In genomic region chr11:72826942-72827480, GRCh38 we compare ENCODE assay signal across 15 cellular contexts. TPM values are rescaled to one million over a fixed set of nuclear protein-coding genes. Genes with fewer than 3 reads are reported as not detected.
DNase-seq lines count a peak whose midpoint lies in the region; ATAC-seq and TF ChIP-seq lines count a peak whose summit lies in the region.
"Had no signal": no experiment of that assay in that cellular context is flagged by ENCODE, and none has a peak within 500 bp of the region (broad histone marks: within the 10 kb centered on the region; RNA-seq: fewer than 3 reads in every experiment).

No MANE protein-coding gene starts in this region.

- H3K36me3 ChIP-seq in subcutaneous abdominal adipose tissue (ENCODE audit: control insufficient read depth in 5 of 5, insufficient read depth in 5 of 5, low read length in 5 of 5) (peaks cover 0 to 37% (median 3%) of the 10 kb centered on the region in 5 donors), prostate gland (no peaks in the 10 kb centered on the region)
- H3K36me3 ChIP-seq: pancreas had no signal

- TF ChIP-seq CTCF in prostate gland (IDR thresholded peaks at IDR 0.05): no peak

- H3K36me3 Mint-ChIP-seq in activated T-cell treated with anti-CD3 and anti-CD28 coated beads, Interleukin-2, amount 50 U/mL, for 72 hours (ENCODE audit: insufficient read depth in 2 of 2): peaks cover 3 to 8% of the 10 kb centered on the region in 2 donors
- H3K36me3 Mint-ChIP-seq in activated CD4-positive, alpha-beta memory T cell treated with anti-CD3 and anti-CD28 coated beads, Interleukin-2, amount 10 ng/mL, durations not matched to agents 7 days and 5 days (ENCODE audit: low read depth): peaks cover 65% of the 10 kb centered on the region
- peaks cover 11% of the 10 kb centered on the region for H3K36me3 Mint-ChIP-seq in memory B cell

- peaks cover 21% of the 10 kb centered on the region for H3K4me1 Mint-ChIP-seq in activated T-cell treated with anti-CD3 and anti-CD28 coated beads, Interleukin-2, amount 50 U/mL, for 72 hours (ENCODE audit: low read depth)
- H3K4me1 Mint-ChIP-seq in activated CD4-positive, alpha-beta memory T cell treated with anti-CD3 and anti-CD28 coated beads, Interleukin-2, amount 10 ng/mL, durations not matched to agents 7 days and 5 days: peaks cover 24% of the 10 kb centered on the region
- peaks cover 44% of the 10 kb centered on the region for H3K4me1 Mint-ChIP-seq in memory B cell

- H3K4me3 ChIP-seq in subcutaneous abdominal adipose tissue (ENCODE audit: low read depth in 1 of 5, low read length in 5 of 5): no peak overlapping the region
- no peak overlapping the region for H3K4me3 ChIP-seq in prostate gland
- H3K4me3 ChIP-seq: pancreas had no signal

- intact Hi-C loops in prostate gland (cut with DNase I): no loop called here

- no peaks in the 10 kb centered on the region for H3K9me3 ChIP-seq in subcutaneous abdominal adipose tissue (ENCODE audit: control insufficient read depth in 5 of 5, low read length in 5 of 5)
- H3K9me3 ChIP-seq in prostate gland: no peaks in the 10 kb centered on the region
- H3K9me3 ChIP-seq: pancreas had no signal

- H3K27ac Mint-ChIP-seq in activated T-cell treated with anti-CD3 and anti-CD28 coated beads, Interleukin-2, amount 50 U/mL, for 72 hours: peak overlapping the region; percentile 21
- peak overlapping the region; percentile 76 for H3K27ac Mint-ChIP-seq in activated CD4-positive, alpha-beta memory T cell treated with anti-CD3 and anti-CD28 coated beads, Interleukin-2, amount 10 ng/mL, durations not matched to agents 7 days and 5 days
- peak overlapping the region; percentile 70 for H3K27ac Mint-ChIP-seq in memory B cell
- H3K27ac Mint-ChIP-seq: stimulated activated naive CD8-positive, alpha-beta T cell treated with anti-CD3 and anti-CD28 coated beads, Interleukin-15, Interleukin-2, amounts not matched to agents 100 ng/mL and 50 ng/mL, for 24 hours had no signal

- no peaks in the 10 kb centered on the region for H3K27me3 ChIP-seq in subcutaneous abdominal adipose tissue (ENCODE audit: control insufficient read depth in 5 of 5, insufficient read depth in 4 of 5, low read length in 5 of 5)
- H3K27me3 ChIP-seq in prostate gland (replicated peaks; ENCODE audit: insufficient read depth): no peaks in the 10 kb centered on the region
- H3K27me3 ChIP-seq: pancreas had no signal

- WGBS in prostate gland: 87% methylated on average over 8 of the region's 8 CpGs

- H3K4me3 Mint-ChIP-seq in activated T-cell treated with anti-CD3 and anti-CD28 coated beads, Interleukin-2, amount 50 U/mL, for 72 hours: no peak overlapping the region
- no peak overlapping the region for H3K4me3 Mint-ChIP-seq in activated CD4-positive, alpha-beta memory T cell treated with anti-CD3 and anti-CD28 coated beads, Interleukin-2, amount 10 ng/mL, durations not matched to agents 7 days and 5 days
- no peak overlapping the region for H3K4me3 Mint-ChIP-seq in memory B cell
- H3K4me3 Mint-ChIP-seq: stimulated activated naive CD8-positive, alpha-beta T cell treated with anti-CD3 and anti-CD28 coated beads, Interleukin-15, Interleukin-2, amounts not matched to agents 100 ng/mL and 50 ng/mL, for 24 hours; T-helper 17 cell had no signal

- H3K27me3 Mint-ChIP-seq in activated T-cell treated with anti-CD3 and anti-CD28 coated beads, Interleukin-2, amount 50 U/mL, for 72 hours (ENCODE audit: low read depth): no peaks in the 10 kb centered on the region
- no peaks in the 10 kb centered on the region for H3K27me3 Mint-ChIP-seq in activated CD4-positive, alpha-beta memory T cell treated with anti-CD3 and anti-CD28 coated beads, Interleukin-2, amount 10 ng/mL, durations not matched to agents 7 days and 5 days
- H3K27me3 Mint-ChIP-seq in memory B cell: no peaks in the 10 kb centered on the region
- H3K27me3 Mint-ChIP-seq: stimulated activated naive CD8-positive, alpha-beta T cell treated with anti-CD3 and anti-CD28 coated beads, Interleukin-15, Interleukin-2, amounts not matched to agents 100 ng/mL and 50 ng/mL, for 24 hours; T-helper 17 cell had no signal

- no peak for TF ChIP-seq POLR2A in prostate gland (IDR thresholded peaks at IDR 0.05)

- no peak overlapping the region for H3K9ac ChIP-seq in subcutaneous abdominal adipose tissue (ENCODE audit: low read length in 5 of 5)

- H3K4me1 ChIP-seq in subcutaneous abdominal adipose tissue (ENCODE audit: control insufficient read depth in 5 of 5, insufficient read depth in 5 of 5, low read length in 5 of 5) (peaks cover 7 to 34% (median 24%) of the 10 kb centered on the region in 5 donors), prostate gland (replicated peaks) (no peaks in the 10 kb centered on the region)
- H3K4me1 ChIP-seq: pancreas had no signal

- no peak for ATAC-seq in activated T-cell treated with anti-CD3 and anti-CD28 coated beads, Interleukin-2, amount 50 U/mL, for 72 hours (replicated peaks in 1 of 2)
- ATAC-seq in memory B cell (ENCODE audit: low read depth): no peak
- ATAC-seq in HG02571 (IDR thresholded peaks at IDR 0.05; ENCODE audit: unreplicated experiment): no peak
- ATAC-seq: pancreas, T-helper 17 cell had no signal

- CTCF ChIA-PET in activated CD4-positive, alpha-beta memory T cell treated with anti-CD3 and anti-CD28 coated beads, Interleukin-2, amount 10 ng/mL, durations not matched to agents 7 days and 5 days (lab: Charles Lee): interaction anchor here (1.2 to 2.5 kb wide), 6 partner anchors 11 to 410 kb away, joined by 3 to 15 read pairs (median 6); no protein-coding TSS in a partner anchor

- DNase-seq in activated T-cell treated with anti-CD3 and anti-CD28 coated beads, Interleukin-2, amount 50 U/mL, for 72 hours: no peak
- no peak for DNase-seq in activated T-cell treated with anti-CD3 and anti-CD28 coated beads, Interleukin-2, amount 50 U/mL, for 1 hour
- DNase-seq in activated CD4-positive, alpha-beta memory T cell treated with anti-CD3 and anti-CD28 coated beads, Interleukin-2, amount 10 ng/mL, durations not matched to agents 7 days and 5 days: no peak
- DNase-seq in memory B cell (ENCODE audit: low spot score in 2 of 2) (no peak), H4 (ENCODE audit: low spot score) (no peak), prostate gland (ENCODE audit: low spot score) (no peak)
- DNase-seq: cortex of kidney, glutamatergic neuron, NCI-H2171 treated with DMSO at 0.1 percent for 48 hours, NCI-H82, T-helper 17 cell had no signal

- H3K9me3 Mint-ChIP-seq in activated T-cell treated with anti-CD3 and anti-CD28 coated beads, Interleukin-2, amount 50 U/mL, for 72 hours: no peaks in the 10 kb centered on the region
- no peaks in the 10 kb centered on the region for H3K9me3 Mint-ChIP-seq in activated CD4-positive, alpha-beta memory T cell treated with anti-CD3 and anti-CD28 coated beads, Interleukin-2, amount 10 ng/mL, durations not matched to agents 7 days and 5 days
- no peaks in the 10 kb centered on the region for H3K9me3 Mint-ChIP-seq in memory B cell
- H3K9me3 Mint-ChIP-seq: stimulated activated naive CD8-positive, alpha-beta T cell treated with anti-CD3 and anti-CD28 coated beads, Interleukin-15, Interleukin-2, amounts not matched to agents 100 ng/mL and 50 ng/mL, for 24 hours had no signal

- peak overlapping the region; percentile 65 for H3K27ac ChIP-seq in subcutaneous abdominal adipose tissue (ENCODE audit: low read depth, low read length)
- no peak overlapping the region for H3K27ac ChIP-seq in prostate gland
- H3K27ac ChIP-seq: pancreas had no signal

- POLR2A ChIA-PET in activated CD4-positive, alpha-beta memory T cell treated with anti-CD3 and anti-CD28 coated beads, Interleukin-2, amount 10 ng/mL, durations not matched to agents 7 days and 5 days (lab: Charles Lee): interaction anchor here (1.4 to 7.4 kb wide), 2 partner anchors 12 to 350 kb away, joined by 5 to 58 read pairs; partner anchors contain the start of gene ATG16L2

RNA-seq across cellular contexts. Expression of gene ATG16L2, which starts 12.8 kb away (rescaled TPM):
- 10 to 100 TPM; 55.8 to 56.0 TPM for total RNA-seq in activated T-cell treated with anti-CD3 and anti-CD28 coated beads, Interleukin-2, amount 50 U/mL, for 72 hours
- total RNA-seq in activated CD4-positive, alpha-beta memory T cell treated with anti-CD3 and anti-CD28 coated beads, Interleukin-2, amount 10 ng/mL, durations not matched to agents 7 days and 5 days: 100 to 1,000 TPM; 135 to 137 TPM
- total RNA-seq in H4 (2014; rRNA removed; shearing (Covaris generic)): 0.66 and 3.4 TPM in 2 replicates
- 10 to 100 TPM; 27.5 to 29.7 TPM for total RNA-seq in prostate gland

RNA-seq across cellular contexts. Expression of gene STARD10, which starts 33.2 kb away (rescaled TPM):
- total RNA-seq in activated T-cell treated with anti-CD3 and anti-CD28 coated beads, Interleukin-2, amount 50 U/mL, for 72 hours: 10 to 100 TPM; 31.9 to 41.3 TPM
- total RNA-seq in activated CD4-positive, alpha-beta memory T cell treated with anti-CD3 and anti-CD28 coated beads, Interleukin-2, amount 10 ng/mL, durations not matched to agents 7 days and 5 days: 10 to 100 TPM; 11.3 to 11.6 TPM
- 23.2 and 25.1 TPM in 2 replicates for total RNA-seq in H4 (2014; rRNA removed; shearing (Covaris generic))
- 100 to 1,000 TPM; 132 to 208 TPM for total RNA-seq in prostate gland

Comparison
In these comparisons a context has a peak if more than half of its experiments do, and no peak if none do; other contexts are left out.
1. H3K27ac Mint-ChIP-seq: peak in every context shown above with its lines; median percentile 76 in activated CD4-positive, alpha-beta memory T cell treated with anti-CD3 and anti-CD28 coated beads, Interleukin-2, amount 10 ng/mL, durations not matched to agents 7 days and 5 days; 70 in memory B cell; 21 in activated T-cell treated with anti-CD3 and anti-CD28 coated beads, Interleukin-2, amount 50 U/mL, for 72 hours.